ENCODE assay signal across 15 cellular contexts in genomic region chr1:166843322-166843721, GRCh38. TPM values are rescaled to one million over a fixed set of nuclear protein-coding genes. Genes with fewer than 3 reads are reported as not detected.
A peak's percentile ranks its signal among the peaks of the same experiment; 100 is the strongest.
DNase-seq lines count a peak whose midpoint lies in the region; TF ChIP-seq lines count a peak whose summit lies in the region.
"Had no signal": no experiment of that assay in that cellular context is flagged by ENCODE, and none has a peak within 500 bp of the region (broad histone marks: within the 10 kb centered on the region; RNA-seq: fewer than 3 reads in every experiment).

No MANE protein-coding gene starts in this region.

- peak overlapping the region in 4 of 7 donors; percentile 22 to 68 (median 55) for H3K27ac Mint-ChIP-seq in CD4-positive, alpha-beta memory T cell

- peaks cover 57 to 83% of the 10 kb centered on the region in 2 donors for H3K36me3 Mint-ChIP-seq in CD4-positive, alpha-beta memory T cell

- H3K27ac ChIP-seq in CD4-positive, alpha-beta memory T cell (ENCODE audit: low read depth, low read length) = no peak overlapping the region
- H3K27ac ChIP-seq in esophagus muscularis mucosa (replicated peaks in 1 of 4) (peak overlapping the region; percentile 48 to 64 (median 57)), skeletal muscle tissue (ENCODE audit: low read depth, low read length) (peak overlapping the region; percentile 77)
- H3K27ac ChIP-seq: Peyer's patch had no signal

- no peaks in the 10 kb centered on the region for H3K9me3 Mint-ChIP-seq in CD4-positive, alpha-beta memory T cell
- H3K9me3 Mint-ChIP-seq: activated CD8-positive, alpha-beta T cell treated with anti-CD3 and anti-CD28 coated beads for 36 hours had no signal

- H3K9ac ChIP-seq in Loucy (ENCODE audit: low read depth, low read length, poor library complexity, severe bottlenecking) (peak overlapping the region; percentile 34), skeletal muscle tissue (ENCODE audit: low read depth in 1 of 3, low read length in 3 of 3) (peak overlapping the region; percentile 23 to 75 (median 62))

- H4K20me1 ChIP-seq in Loucy (ENCODE audit: insufficient read depth, low read length, poor library complexity, severe bottlenecking) = peaks cover 66% of the 10 kb centered on the region

- no peak overlapping the region for H3K4me3 ChIP-seq in CD4-positive, alpha-beta memory T cell (ENCODE audit: low read length in 2 of 2)
- H3K4me3 ChIP-seq in Loucy (ENCODE audit: low read length, poor library complexity, severe bottlenecking) = peak overlapping the region; percentile 24
- H3K4me3 ChIP-seq in esophagus muscularis mucosa = no peak overlapping the region
- H3K4me3 ChIP-seq in skeletal muscle tissue (ENCODE audit: low read length in 3 of 3) = peak overlapping the region in 2 of 3 donors; percentile 22 to 52
- H3K4me3 ChIP-seq: Peyer's patch had no signal

- H3K27me3 Mint-ChIP-seq in CD4-positive, alpha-beta memory T cell = no peaks in the 10 kb centered on the region
- H3K27me3 Mint-ChIP-seq: activated CD8-positive, alpha-beta T cell treated with anti-CD3 and anti-CD28 coated beads for 36 hours had no signal

- peaks cover 66% of the 10 kb centered on the region for H3K36me3 ChIP-seq in CD4-positive, alpha-beta memory T cell (ENCODE audit: insufficient read depth, low read length)
- H3K36me3 ChIP-seq in Loucy (ENCODE audit: insufficient read depth, low read length) (peaks cover 65% of the 10 kb centered on the region; the same call in 1 of the 2 replicates), esophagus muscularis mucosa (peaks cover 14 to 74% (median 62%) of the 10 kb centered on the region in 4 donors), skeletal muscle tissue (ENCODE audit: control insufficient read depth in 3 of 3, insufficient read depth in 3 of 3, low read length in 3 of 3) (peaks cover 24 to 58% (median 49%) of the 10 kb centered on the region in 3 donors)

- CTCF ChIA-PET in CD4-positive, alpha-beta memory T cell (lab: Charles Lee; ENCODE audit: partially characterized antibody) = interaction anchor here (0.7 to 1.2 kb wide), 3 partner anchors 12 to 33 kb away, joined by 3 to 4 read pairs (median 3); partner anchors contain the start of gene TADA1

- H2AFZ ChIP-seq in Loucy (ENCODE audit: low read length) = no peak overlapping the region

- no peak for TF ChIP-seq EP300 in esophagus muscularis mucosa (IDR thresholded peaks at IDR 0.05)

- no peak overlapping the region for H3K4me3 Mint-ChIP-seq in CD4-positive, alpha-beta memory T cell
- H3K4me3 Mint-ChIP-seq: activated CD8-positive, alpha-beta T cell treated with anti-CD3 and anti-CD28 coated beads for 36 hours had no signal

- H3K4me1 ChIP-seq in CD4-positive, alpha-beta memory T cell (ENCODE audit: insufficient read depth, low read length) = peaks cover 44% of the 10 kb centered on the region
- H3K4me1 ChIP-seq in Loucy (ENCODE audit: insufficient read depth, low read length, poor library complexity, severe bottlenecking) (peaks cover 57% of the 10 kb centered on the region), esophagus muscularis mucosa (peaks cover 80 to 91% (median 88%) of the 10 kb centered on the region in 4 donors), skeletal muscle tissue (ENCODE audit: control insufficient read depth in 3 of 3, insufficient read depth in 3 of 3, low read length in 3 of 3) (peaks cover 75 to 88% (median 83%) of the 10 kb centered on the region in 3 donors)

- no peak for DNase-seq in CD4-positive, alpha-beta memory T cell
- DNase-seq in esophagus muscularis mucosa (ENCODE audit: extremely low spot score) (no peak), NCI-H774 (lab: John Stamatoyannopoulos, UW) (no peak), inferior parietal cortex (ENCODE audit: extremely low spot score) (no peak), NCI-H2171 treated with DMSO at 0.1 percent for 48 hours (lab: John Stamatoyannopoulos, UW) (no peak)
- DNase-seq: activated CD8-positive, alpha-beta T cell treated with anti-CD3 and anti-CD28 coated beads for 36 hours; activated effector memory CD4-positive, alpha-beta T cell treated with anti-CD3 and anti-CD28 coated beads, Interleukin-2, amount 50 U/mL, for 16 hours; AML-193; foreskin fibroblast; NCI-H2107; Peyer's patch; stimulated activated CD4-positive, alpha-beta T cell treated with anti-CD3 and anti-CD28 coated beads, Interleukin-4, amount 100 ng/mL, for 4 hours; SW 1271 had no signal

- no peak for TF ChIP-seq CTCF in Loucy (conservative IDR thresholded peaks at IDR 0.05; ENCODE audit: low read length)
- TF ChIP-seq CTCF in esophagus muscularis mucosa (IDR thresholded peaks at IDR 0.05) = no peak

- H3K27me3 ChIP-seq in CD4-positive, alpha-beta memory T cell (ENCODE audit: insufficient read depth, low read length) = no peaks in the 10 kb centered on the region
- H3K27me3 ChIP-seq in Loucy (ENCODE audit: insufficient read depth, low read length, poor library complexity, severe bottlenecking) (no peaks in the 10 kb centered on the region), esophagus muscularis mucosa (no peaks in the 10 kb centered on the region), skeletal muscle tissue (ENCODE audit: control insufficient read depth in 3 of 3, insufficient read depth in 3 of 3, low read length in 3 of 3) (no peaks in the 10 kb centered on the region)
- H3K27me3 ChIP-seq: Peyer's patch had no signal

- intact Hi-C loops in CD4-positive, alpha-beta memory T cell (cut with micrococcal nuclease) = no loop called here
- intact Hi-C loops in esophagus muscularis mucosa (cut with DNase I) = no loop called here

- no peaks in the 10 kb centered on the region for H3K9me2 ChIP-seq in Loucy (replicated peaks; ENCODE audit: low read depth, low read length)

- H3K9me3 ChIP-seq in CD4-positive, alpha-beta memory T cell (ENCODE audit: control insufficient read depth in 1 of 2, low read length in 2 of 2) = no peaks in the 10 kb centered on the region
- H3K9me3 ChIP-seq in Loucy (ENCODE audit: insufficient read depth, low read depth, low read length) (no peaks in the 10 kb centered on the region), esophagus muscularis mucosa (no peaks in the 10 kb centered on the region), skeletal muscle tissue (ENCODE audit: control insufficient read depth in 3 of 3, low read length in 3 of 3) (no peaks in the 10 kb centered on the region)
- H3K9me3 ChIP-seq: Peyer's patch had no signal

- peak overlapping the region; percentile 50 for H3K4me2 ChIP-seq in Loucy (ENCODE audit: low read depth, low read length, poor library complexity, severe bottlenecking)

- POLR2A ChIA-PET in CD4-positive, alpha-beta memory T cell (lab: Charles Lee; ENCODE audit: partially characterized antibody) = no interaction called here

- no peaks in the 10 kb centered on the region for H3F3A ChIP-seq in Loucy (ENCODE audit: low read depth)

- peaks cover 80% of the 10 kb centered on the region for H3K79me2 ChIP-seq in Loucy (ENCODE audit: insufficient read depth, low read length)

- WGBS in esophagus muscularis mucosa = 87% methylated on average over 6 of the region's 6 CpGs

- TF ChIP-seq POLR2A in esophagus muscularis mucosa (IDR thresholded peaks at IDR 0.05; ENCODE audit: low read depth) = no peak

- peaks cover 40 to 89% (median 65%) of the 10 kb centered on the region in 4 donors for H3K4me1 Mint-ChIP-seq in CD4-positive, alpha-beta memory T cell

RNA-seq across cellular contexts. Expression of gene POGK, which starts 4.0 kb away (rescaled TPM):
- total RNA-seq in CD4-positive, alpha-beta memory T cell = 10 to 100 TPM; 37.9 to 44.3 TPM
- polyA plus RNA-seq in CD4-positive, alpha-beta memory T cell = 10 to 100 TPM in 1 of 2 donors, 1 to 10 TPM in 1; 6.7 to 22.3 TPM
- total RNA-seq in esophagus muscularis mucosa (10 to 100 TPM; 28.7 to 43.5 (median 36.4) TPM), skeletal muscle tissue (12.5 TPM)

RNA-seq across cellular contexts. Expression of gene TADA1, which starts 32.7 kb away (rescaled TPM):
- total RNA-seq in CD4-positive, alpha-beta memory T cell = 10 to 100 TPM; 15.3 to 16.0 TPM
- polyA plus RNA-seq in CD4-positive, alpha-beta memory T cell = 10 to 100 TPM; 18.0 to 23.6 TPM
- total RNA-seq in esophagus muscularis mucosa (10 to 100 TPM in 1 of 4 donors, 1 to 10 TPM in 3; 7.3 to 11.5 (median 8.0) TPM), skeletal muscle tissue (18.8 TPM)

Comparison
In these comparisons a context has a peak if more than half of its experiments do, and no peak if none do; other contexts are left out.
1. H3K4me3 ChIP-seq: peak in Loucy (single experiment) and skeletal muscle tissue (2 of 3); none in CD4-positive, alpha-beta memory T cell (0 of 2) and esophagus muscularis mucosa (0 of 4).